In genomic region chr11:17828311-17828751, GRCh38 we compare ENCODE assay signal across 15 cellular contexts.
DNase-seq lines count a peak whose midpoint lies in the region; ATAC-seq and TF ChIP-seq lines count a peak whose summit lies in the region.
"Had no signal": no experiment of that assay in that cellular context is flagged by ENCODE, and none has a peak within 500 bp of the region (broad histone marks: within the 10 kb centered on the region; RNA-seq: fewer than 3 reads in every experiment).

No MANE protein-coding gene starts in this region.

- TF ChIP-seq POLR2A in stomach (IDR thresholded peaks at IDR 0.05): no peak

- 70 to 77% (median 70%) methylated on average over 9 of the region's 9 CpGs for WGBS in stomach, 5 donors

- H3K27me3 ChIP-seq in colonic mucosa (no peaks in the 10 kb centered on the region), stomach (no peaks in the 10 kb centered on the region)
- H3K27me3 ChIP-seq: BE2C had no signal

- H3K9me3 ChIP-seq in colonic mucosa (no peaks in the 10 kb centered on the region), stomach (no peaks in the 10 kb centered on the region)
- H3K9me3 ChIP-seq: BE2C had no signal

- DNase-seq in GM04504 (ENCODE audit: low read depth): peak; percentile 56
- DNase-seq in colonic mucosa: peak; percentile 22
- DNase-seq in left kidney (ENCODE audit: low read depth, low spot score): peak; percentile 63
- peak; percentile 29 for DNase-seq in stomach
- no peak for DNase-seq in stimulated activated CD4-positive, alpha-beta T cell treated with anti-CD3 and anti-CD28 coated beads, Interleukin-4, amount 100 ng/mL, for 4 hours
- no peak for DNase-seq in NCI-H2107 treated with DMSO at 0.1 percent for 48 hours (lab: John Stamatoyannopoulos, UW; ENCODE audit: unreplicated experiment)
- DNase-seq in NCI-H1092 (lab: John Stamatoyannopoulos, UW): no peak
- DNase-seq: activated CD4-positive, CD25-positive, alpha-beta regulatory T cell treated with anti-CD3 and anti-CD28 coated beads, Interleukin-2, amount 50 U/mL, for 72 hours; activated naive CD4-positive, alpha-beta T cell treated with anti-CD3 and anti-CD28 coated beads for 36 hours; BE2C; DMS53; NCI-H1417 treated with DMSO at 0.1 percent for 48 hours; NCI-H524 treated with DMSO at 0.1 percent for 48 hours; T-helper 1 cell had no signal

- H3K36me3 ChIP-seq in colonic mucosa: no peaks in the 10 kb centered on the region
- no peaks in the 10 kb centered on the region for H3K36me3 ChIP-seq in stomach
- H3K36me3 ChIP-seq: BE2C had no signal

- TF ChIP-seq EP300 in stomach (IDR thresholded peaks at IDR 0.05): no peak

- no peak overlapping the region for H3K9ac ChIP-seq in colonic mucosa (ENCODE audit: low read depth in 2 of 2, low read length in 2 of 2)

- H3K4me3 ChIP-seq in colonic mucosa (no peak overlapping the region), stomach (no peak overlapping the region)

- no peak for ATAC-seq in GM19035 (IDR thresholded peaks at IDR 0.05; ENCODE audit: unreplicated experiment)

- no peak overlapping the region for H3K27ac ChIP-seq in colonic mucosa
- peak overlapping the region in 3 of 5 donors; percentile 5 to 51 (median 32) for H3K27ac ChIP-seq in stomach

- H3K4me1 ChIP-seq in colonic mucosa: no peaks in the 10 kb centered on the region
- peaks cover 0 to 5% (median 3%) of the 10 kb centered on the region in 4 donors for H3K4me1 ChIP-seq in stomach
- H3K4me1 ChIP-seq: BE2C had no signal

- no peak for TF ChIP-seq CTCF in colonic mucosa (IDR thresholded peaks at IDR 0.05)
- TF ChIP-seq CTCF in stomach (IDR thresholded peaks at IDR 0.05): no peak

- intact Hi-C loops in colonic mucosa (cut with DNase I) (no loop called here), stomach (cut with DNase I; ENCODE audit: low total_unique reads) (no loop called here)

Comparison
In these comparisons a context has a peak if more than half of its experiments do, and no peak if none do; other contexts are left out.
1. DNase-seq: peak in GM04504 (single experiment), colonic mucosa (single experiment), left kidney (single experiment) and stomach (single experiment); none in stimulated activated CD4-positive, alpha-beta T cell treated with anti-CD3 and anti-CD28 coated beads, Interleukin-4, amount 100 ng/mL, for 4 hours (0 of 2), NCI-H2107 treated with DMSO at 0.1 percent for 48 hours (single experiment) and NCI-H1092 (single experiment).